1 cellular context compared by ENCODE assay signal in genomic region chr2:64140665-64141064, GRCh38.
TF ChIP-seq lines count a peak whose summit lies in the region.

No MANE protein-coding gene starts in this region.

TF ChIP-seq in GM23338, 12 proteins besides CTCF, POLR2A, EP300 and RAD21 (continued from another document):
- TF ChIP-seq ZNF462 (CRISPR knock-in tag; IDR thresholded peaks at IDR 0.05) (no peak), STAT1 (IDR thresholded peaks at IDR 0.05; ENCODE audit: unreplicated experiment) (no peak), JUNB (IDR thresholded peaks at IDR 0.05; ENCODE audit: unreplicated experiment) (no peak), NANOG (IDR thresholded peaks at IDR 0.05; ENCODE audit: borderline replicate concordance) (no peak), ZNF114 (CRISPR knock-in tag; IDR thresholded peaks at IDR 0.05) (no peak), EZH2 (IDR thresholded peaks at IDR 0.05; ENCODE audit: low read depth, unreplicated experiment) (no peak)
TF ChIP-seq in GM23338: peak in this region for 0.
